10 cellular contexts compared by ENCODE assay signal in genomic region chr5:150154618-150155134, GRCh38. TPM values are rescaled to one million over a fixed set of nuclear protein-coding genes. Genes with fewer than 3 reads are reported as not detected.
DNase-seq lines count a peak whose midpoint lies in the region; ATAC-seq, FAIRE-seq and TF ChIP-seq lines count a peak whose summit lies in the region.
"Had no signal": no experiment of that assay in that cellular context is flagged by ENCODE, and none has a peak within 500 bp of the region (broad histone marks: within the 10 kb centered on the region; RNA-seq: fewer than 3 reads in every experiment).

No MANE protein-coding gene starts in this region.

- peak overlapping the region; percentile 51 for H3K4me3 ChIP-seq in GM23338
- peak overlapping the region; percentile 1 for H3K4me3 ChIP-seq in kidney epithelial cell (ENCODE audit: low read depth, low read length)

- H4K20me1 ChIP-seq in GM23338 (replicated peaks; ENCODE audit: insufficient read depth) = no peaks in the 10 kb centered on the region

- H3K36me3 ChIP-seq in GM23338 (ENCODE audit: insufficient read depth) (no peaks in the 10 kb centered on the region), kidney epithelial cell (ENCODE audit: control insufficient read depth, insufficient read depth, low read length) (no peaks in the 10 kb centered on the region)

- H3K79me2 ChIP-seq in GM23338 (replicated peaks; ENCODE audit: insufficient read depth) = no peaks in the 10 kb centered on the region

- no peaks in the 10 kb centered on the region for H3K36me3 Mint-ChIP-seq in GM23338 (ENCODE audit: low read depth)
- no peaks in the 10 kb centered on the region for H3K36me3 Mint-ChIP-seq in activated naive CD8-positive, alpha-beta T cell
- no peaks in the 10 kb centered on the region for H3K36me3 Mint-ChIP-seq in stimulated activated effector memory CD8-positive, alpha-beta T cell treated with anti-CD3 and anti-CD28 coated beads, Interleukin-12 subunit alpha, Interleukin-12 subunit beta, amount 100 ng/mL, for 72 hours
- H3K36me3 Mint-ChIP-seq in activated naive CD4-positive, alpha-beta T cell treated with anti-CD3 and anti-CD28 coated beads, Interleukin-2, amount 50 U/mL, for 72 hours = no peaks in the 10 kb centered on the region

- H3K27me3 Mint-ChIP-seq in GM23338 (ENCODE audit: insufficient read depth, low read depth, poor library complexity) = peaks cover 14% of the 10 kb centered on the region
- H3K27me3 Mint-ChIP-seq in activated naive CD8-positive, alpha-beta T cell = peaks cover 4% of the 10 kb centered on the region

- peak overlapping the region; percentile 98; the same call in 1 of the 2 replicates for H2AFZ ChIP-seq in GM23338

- H3K4me2 ChIP-seq in GM23338 = peak overlapping the region; percentile 78

- no peak overlapping the region; the same call in none of the 2 replicates for H3K27ac ChIP-seq in GM23338 (ENCODE audit: low read depth)

- ATAC-seq in GM23338 = peak; percentile 7
- ATAC-seq in stimulated activated effector memory CD8-positive, alpha-beta T cell treated with anti-CD3 and anti-CD28 coated beads, Interleukin-12 subunit alpha, Interleukin-12 subunit beta, amount 100 ng/mL, for 72 hours = no peak
- ATAC-seq in stimulated activated naive CD8-positive, alpha-beta T cell treated with anti-CD3 and anti-CD28 coated beads, Interleukin-15, Interleukin-2, amounts not matched to agents 100 U/mL and 50 U/mL, for 24 hours = no peak
- ATAC-seq in activated naive CD4-positive, alpha-beta T cell treated with anti-CD3 and anti-CD28 coated beads, Interleukin-2, amount 50 U/mL, for 72 hours = no peak

- H3K27ac Mint-ChIP-seq in GM23338 = no peak overlapping the region; the same call in 1 of the 2 replicates
- H3K27ac Mint-ChIP-seq in activated naive CD8-positive, alpha-beta T cell = no peak overlapping the region
- H3K27ac Mint-ChIP-seq in stimulated activated effector memory CD8-positive, alpha-beta T cell treated with anti-CD3 and anti-CD28 coated beads, Interleukin-12 subunit alpha, Interleukin-12 subunit beta, amount 100 ng/mL, for 72 hours = peak overlapping the region; percentile 88
- no peak overlapping the region for H3K27ac Mint-ChIP-seq in activated naive CD4-positive, alpha-beta T cell treated with anti-CD3 and anti-CD28 coated beads, Interleukin-2, amount 50 U/mL, for 72 hours

- H3K4me3 Mint-ChIP-seq in GM23338 = peak overlapping the region; percentile 68
- peak overlapping the region; percentile 12 for H3K4me3 Mint-ChIP-seq in activated naive CD8-positive, alpha-beta T cell
- peak overlapping the region; percentile 84 for H3K4me3 Mint-ChIP-seq in stimulated activated effector memory CD8-positive, alpha-beta T cell treated with anti-CD3 and anti-CD28 coated beads, Interleukin-12 subunit alpha, Interleukin-12 subunit beta, amount 100 ng/mL, for 72 hours

- DNase-seq in GM23338 (ENCODE audit: low spot score) (peak; percentile 41), kidney epithelial cell (ENCODE audit: low read depth) (no peak), HTR-8/SVneo (ENCODE audit: insufficient read length, low spot score) (no peak), Ammon's horn (ENCODE audit: low spot score) (no peak)
- no peak for DNase-seq in stimulated activated effector memory CD8-positive, alpha-beta T cell treated with anti-CD3 and anti-CD28 coated beads, Interleukin-12 subunit alpha, Interleukin-12 subunit beta, amount 100 ng/mL, for 72 hours (ENCODE audit: low spot score in 2 of 2)
- no peak for DNase-seq in stimulated activated naive CD8-positive, alpha-beta T cell treated with anti-CD3 and anti-CD28 coated beads, Interleukin-15, Interleukin-2, amounts not matched to agents 100 U/mL and 50 U/mL, for 24 hours
- DNase-seq in activated naive CD4-positive, alpha-beta T cell treated with anti-CD3 and anti-CD28 coated beads, Interleukin-2, amount 50 U/mL, for 72 hours (ENCODE audit: low spot score in 2 of 2) = no peak
- DNase-seq: cerebellar nuclear complex had no signal

- peaks cover 25% of the 10 kb centered on the region for H3K4me1 ChIP-seq in GM23338 (ENCODE audit: insufficient read depth)

- no peaks in the 10 kb centered on the region for H3F3A ChIP-seq in GM23338 (replicated peaks; ENCODE audit: low read depth)

- H3K27me3 ChIP-seq in GM23338 (ENCODE audit: insufficient read depth) (no peaks in the 10 kb centered on the region), kidney epithelial cell (ENCODE audit: control insufficient read depth, insufficient read depth, low read length) (no peaks in the 10 kb centered on the region)

- no peak for FAIRE-seq in HTR-8/SVneo (lab: Jason Lieb, UNC)

- TF ChIP-seq CTCF in GM23338 (conservative IDR thresholded peaks at IDR 0.05; ENCODE audit: low read depth in 2 of 2) (0 out of 4 replicates have a peak, but pooled peaks of 1 of the 2 experiments have one; percentile 18), kidney epithelial cell (IDR thresholded peaks at IDR 0.05; ENCODE audit: insufficient read depth, low read length, poor library complexity, severe bottlenecking) (no peak)

- H3K4me1 Mint-ChIP-seq in GM23338 = peaks cover 28% of the 10 kb centered on the region
- peaks cover 5% of the 10 kb centered on the region for H3K4me1 Mint-ChIP-seq in activated naive CD8-positive, alpha-beta T cell (ENCODE audit: low read depth)
- peaks cover 36% of the 10 kb centered on the region for H3K4me1 Mint-ChIP-seq in stimulated activated effector memory CD8-positive, alpha-beta T cell treated with anti-CD3 and anti-CD28 coated beads, Interleukin-12 subunit alpha, Interleukin-12 subunit beta, amount 100 ng/mL, for 72 hours

- no peaks in the 10 kb centered on the region for H3K9me3 Mint-ChIP-seq in GM23338
- H3K9me3 Mint-ChIP-seq in activated naive CD8-positive, alpha-beta T cell (ENCODE audit: low read depth) = no peaks in the 10 kb centered on the region
- no peaks in the 10 kb centered on the region for H3K9me3 Mint-ChIP-seq in stimulated activated effector memory CD8-positive, alpha-beta T cell treated with anti-CD3 and anti-CD28 coated beads, Interleukin-12 subunit alpha, Interleukin-12 subunit beta, amount 100 ng/mL, for 72 hours
- no peaks in the 10 kb centered on the region for H3K9me3 Mint-ChIP-seq in activated naive CD4-positive, alpha-beta T cell treated with anti-CD3 and anti-CD28 coated beads, Interleukin-2, amount 50 U/mL, for 72 hours

- H3K9me2 ChIP-seq in GM23338 (ENCODE audit: insufficient read depth) = no peaks in the 10 kb centered on the region

TF ChIP-seq in GM23338, 12 proteins besides CTCF, POLR2A, EP300 and RAD21 (continues in another document):
- TF ChIP-seq NANOG (IDR thresholded peaks at IDR 0.05; ENCODE audit: borderline replicate concordance) = no peak
- no peak for TF ChIP-seq ETS1 (IDR thresholded peaks at IDR 0.05)
- no peak for TF ChIP-seq ZNF114 (CRISPR knock-in tag; IDR thresholded peaks at IDR 0.05)
- no peak for TF ChIP-seq STAT1 (IDR thresholded peaks at IDR 0.05; ENCODE audit: unreplicated experiment)
- TF ChIP-seq EZH2phosphoT487 (IDR thresholded peaks at IDR 0.05; ENCODE audit: unreplicated experiment) = no peak

RNA-seq across cellular contexts. Expression of gene PDGFRB, which starts 1.0 kb away (rescaled TPM):
- 7.1 and 11.3 TPM in 2 replicates for total RNA-seq in GM23338 (2014; rRNA removed; shearing (Covaris generic))
- polyA plus RNA-seq in GM23338 (2016; fragmentation: Nextera tagmentation; extraction: Ambion mirVana) = 4.1 and 4.5 TPM in 2 replicates
- 17.1 and 18.3 TPM in 2 replicates for total RNA-seq in kidney epithelial cell
- total RNA-seq in activated naive CD4-positive, alpha-beta T cell treated with anti-CD3 and anti-CD28 coated beads, Interleukin-2, amount 50 U/mL, for 72 hours = under 1 TPM; 0.64 to 0.89 TPM

RNA-seq across cellular contexts. Expression of gene CDX1, which starts 11.9 kb away (rescaled TPM):
- total RNA-seq in GM23338 (2014; rRNA removed; shearing (Covaris generic)) = not detected in 2 replicates
- polyA plus RNA-seq in GM23338 (2016; fragmentation: Nextera tagmentation; extraction: Ambion mirVana) = not detected in 2 replicates
- 0.33 and 0.48 TPM in 2 replicates for total RNA-seq in kidney epithelial cell
- not detected for total RNA-seq in activated naive CD4-positive, alpha-beta T cell treated with anti-CD3 and anti-CD28 coated beads, Interleukin-2, amount 50 U/mL, for 72 hours
- total RNA-seq: lung microvascular endothelial cell had no signal

RNA-seq across cellular contexts. Expression of gene SLC6A7, which starts 35.2 kb away (rescaled TPM):
- total RNA-seq in GM23338 (2014; rRNA removed; shearing (Covaris generic)) = not detected in 2 replicates
- not detected in 2 replicates for polyA plus RNA-seq in GM23338 (2016; fragmentation: Nextera tagmentation; extraction: Ambion mirVana)
- total RNA-seq in kidney epithelial cell = not detected in 2 replicates
- total RNA-seq in activated naive CD4-positive, alpha-beta T cell treated with anti-CD3 and anti-CD28 coated beads, Interleukin-2, amount 50 U/mL, for 72 hours = not detected
- total RNA-seq: lung microvascular endothelial cell had no signal

Comparison
In these comparisons a context has a peak if more than half of its experiments do, and no peak if none do; other contexts are left out.
1. H3K4me3 Mint-ChIP-seq: peak in every context shown above with its lines; median percentile 84 in stimulated activated effector memory CD8-positive, alpha-beta T cell treated with anti-CD3 and anti-CD28 coated beads, Interleukin-12 subunit alpha, Interleukin-12 subunit beta, amount 100 ng/mL, for 72 hours; 68 in GM23338; 12 in activated naive CD8-positive, alpha-beta T cell.